ENCODE assay signal across 12 cellular contexts in genomic region chr11:61956191-61957027, GRCh38. TPM values are rescaled to one million over a fixed set of nuclear protein-coding genes. Genes with fewer than 3 reads are reported as not detected.
A peak's percentile ranks its signal among the peaks of the same experiment; 100 is the strongest.
DNase-seq lines count a peak whose midpoint lies in the region; ATAC-seq and TF ChIP-seq lines count a peak whose summit lies in the region.
"Had no signal": no experiment of that assay in that cellular context is flagged by ENCODE, and none has a peak within 500 bp of the region (broad histone marks: within the 10 kb centered on the region; RNA-seq: fewer than 3 reads in every experiment).

No MANE protein-coding gene starts in this region.

- H3K4me2 ChIP-seq in GM23248 (ENCODE audit: unreplicated experiment): peak overlapping the region; percentile 79
- peak overlapping the region; percentile 79 for H3K4me2 ChIP-seq in smooth muscle cell

- H3K4me3 ChIP-seq in GM23248 (peak overlapping the region; percentile 61), smooth muscle cell (no peak overlapping the region), brain microvascular endothelial cell (ENCODE audit: low read depth, low read length) (no peak overlapping the region)

- no peak overlapping the region for H3K27ac ChIP-seq in GM23248
- peak overlapping the region; percentile 86 for H3K27ac ChIP-seq in layer of hippocampus (ENCODE audit: low read depth, low read length)
- no peak overlapping the region for H3K27ac ChIP-seq in smooth muscle cell (ENCODE audit: low read depth)
- H3K27ac ChIP-seq in brain microvascular endothelial cell: no peak overlapping the region

- no peak for TF ChIP-seq CTCF in smooth muscle cell (IDR thresholded peaks at IDR 0.05; ENCODE audit: borderline replicate concordance, insufficient read depth, poor library complexity, severe bottlenecking)
- no peak for TF ChIP-seq CTCF in brain microvascular endothelial cell (IDR thresholded peaks at IDR 0.05; ENCODE audit: low read depth, low read length, missing control alignments)

- in situ Hi-C loops in GM23248 (cut with MboI): no loop called here
- in situ Hi-C loops in brain microvascular endothelial cell (cut with HindIII; ENCODE audit: low pct_ligation_motif_present, low sequenced_read_pairs): no loop called here

- POLR2A ChIA-PET in activated naive CD8-positive, alpha-beta T cell treated with anti-CD3 and anti-CD28 coated beads, Interleukin-2, amount 10 ng/mL, durations not matched to agents 7 days and 5 days (lab: Charles Lee): interaction anchor here (2.1 kb wide), 1 partner anchor 11 kb away, joined by 7 read pairs; the partner anchor contains the start of gene FTH1

- no peaks in the 10 kb centered on the region for H3K9me3 ChIP-seq in GM23248 (ENCODE audit: low read depth)
- H3K9me3 ChIP-seq in smooth muscle cell (replicated peaks; ENCODE audit: low read depth): no peaks in the 10 kb centered on the region

- peaks cover 11% of the 10 kb centered on the region for H3K4me1 ChIP-seq in GM23248 (ENCODE audit: insufficient read depth)
- H3K4me1 ChIP-seq in smooth muscle cell (ENCODE audit: low read depth): peaks cover 7% of the 10 kb centered on the region

- no peaks in the 10 kb centered on the region for H3K9me2 ChIP-seq in GM23248 (ENCODE audit: insufficient read depth)

- H3K9ac ChIP-seq in GM23248: no peak overlapping the region
- H3K9ac ChIP-seq in smooth muscle cell (ENCODE audit: low read depth): no peak overlapping the region

- WGBS in GM23248 (ENCODE audit: low coverage in 1 of 2, low lambda C conversion rate in 2 of 2, missing lambda C conversion rate in 2 of 2), 2 experiments: 91 to 92% methylated on average over 20 to 21 of the region's 21 CpGs
- 92% methylated on average over 21 of the region's 21 CpGs for WGBS in smooth muscle cell (ENCODE audit: low lambda C conversion rate)

- H3K79me2 ChIP-seq in GM23248 (ENCODE audit: insufficient read depth): no peaks in the 10 kb centered on the region
- H3K79me2 ChIP-seq in smooth muscle cell (ENCODE audit: low read depth): no peaks in the 10 kb centered on the region

- ATAC-seq in activated naive CD8-positive, alpha-beta T cell treated with anti-CD3 and anti-CD28 coated beads, Interleukin-2, amount 10 ng/mL, durations not matched to agents 7 days and 5 days (ENCODE audit: low read depth): no peak
- ATAC-seq in GM21619 (IDR thresholded peaks at IDR 0.05; ENCODE audit: unreplicated experiment): no peak
- ATAC-seq: PC-3 had no signal

- H3K36me3 ChIP-seq in GM23248 (ENCODE audit: low read depth) (0 out of 2 replicates have a peak, but pooled peaks cover 4% of the 10 kb centered on the region), smooth muscle cell (ENCODE audit: low read depth) (no peaks in the 10 kb centered on the region), brain microvascular endothelial cell (replicated peaks) (no peaks in the 10 kb centered on the region)

- DNase-seq in GM23248 (no peak), smooth muscle cell (lab: John Stamatoyannopoulos, UW; ENCODE audit: unreplicated experiment) (no peak), hypothalamus (lab: John Stamatoyannopoulos, UW) (no peak), brain microvascular endothelial cell (no peak), Kasumi-1 (lab: John Stamatoyannopoulos, UW) (no peak)
- DNase-seq in activated naive CD8-positive, alpha-beta T cell treated with anti-CD3 and anti-CD28 coated beads, Interleukin-2, amount 10 ng/mL, durations not matched to agents 7 days and 5 days: no peak
- DNase-seq: DND-41, foreskin melanocyte, PC-3 had no signal

- no peaks in the 10 kb centered on the region for H3K36me3 Mint-ChIP-seq in activated naive CD8-positive, alpha-beta T cell treated with anti-CD3 and anti-CD28 coated beads, Interleukin-2, amount 10 ng/mL, durations not matched to agents 7 days and 5 days

- H3K4me3 Mint-ChIP-seq in activated naive CD8-positive, alpha-beta T cell treated with anti-CD3 and anti-CD28 coated beads, Interleukin-2, amount 10 ng/mL, durations not matched to agents 7 days and 5 days: peak overlapping the region; percentile 35
- H3K4me3 Mint-ChIP-seq: stimulated activated naive CD8-positive, alpha-beta T cell treated with anti-CD3 and anti-CD28 coated beads, Interleukin-15, Interleukin-2, amounts not matched to agents 100 ng/mL and 50 ng/mL, for 24 hours had no signal

- H3K27me3 Mint-ChIP-seq in activated naive CD8-positive, alpha-beta T cell treated with anti-CD3 and anti-CD28 coated beads, Interleukin-2, amount 10 ng/mL, durations not matched to agents 7 days and 5 days: peaks cover 10% of the 10 kb centered on the region

- H3F3A ChIP-seq in GM23248 (ENCODE audit: insufficient read depth) (peaks cover 22% of the 10 kb centered on the region), smooth muscle cell (ENCODE audit: low read depth) (peaks cover 14% of the 10 kb centered on the region)

- H3K27ac Mint-ChIP-seq in activated naive CD8-positive, alpha-beta T cell treated with anti-CD3 and anti-CD28 coated beads, Interleukin-2, amount 10 ng/mL, durations not matched to agents 7 days and 5 days: no peak overlapping the region
- H3K27ac Mint-ChIP-seq: stimulated activated naive CD8-positive, alpha-beta T cell treated with anti-CD3 and anti-CD28 coated beads, Interleukin-15, Interleukin-2, amounts not matched to agents 100 ng/mL and 50 ng/mL, for 24 hours had no signal

- H3K27me3 ChIP-seq in GM23248 (replicated peaks; ENCODE audit: insufficient read depth) (no peaks in the 10 kb centered on the region), layer of hippocampus (ENCODE audit: control insufficient read depth, insufficient read depth, low read length) (no peaks in the 10 kb centered on the region), smooth muscle cell (ENCODE audit: low read depth) (no peaks in the 10 kb centered on the region), brain microvascular endothelial cell (replicated peaks) (no peaks in the 10 kb centered on the region)

- H3K4me1 Mint-ChIP-seq in activated naive CD8-positive, alpha-beta T cell treated with anti-CD3 and anti-CD28 coated beads, Interleukin-2, amount 10 ng/mL, durations not matched to agents 7 days and 5 days: no peaks in the 10 kb centered on the region

- no peaks in the 10 kb centered on the region for H3K9me3 Mint-ChIP-seq in activated naive CD8-positive, alpha-beta T cell treated with anti-CD3 and anti-CD28 coated beads, Interleukin-2, amount 10 ng/mL, durations not matched to agents 7 days and 5 days
- H3K9me3 Mint-ChIP-seq: stimulated activated naive CD8-positive, alpha-beta T cell treated with anti-CD3 and anti-CD28 coated beads, Interleukin-15, Interleukin-2, amounts not matched to agents 100 ng/mL and 50 ng/mL, for 24 hours had no signal

- H4K20me1 ChIP-seq in GM23248 (ENCODE audit: insufficient read depth): no peaks in the 10 kb centered on the region
- peaks cover 2% of the 10 kb centered on the region for H4K20me1 ChIP-seq in smooth muscle cell (ENCODE audit: low read depth)

- H2AFZ ChIP-seq in GM23248: no peak overlapping the region
- H2AFZ ChIP-seq in smooth muscle cell (ENCODE audit: low read depth): no peak overlapping the region

RNA-seq across cellular contexts. Expression of gene BEST1, which starts 6.3 kb away (rescaled TPM):
- total RNA-seq in GM23248 (2014; rRNA removed; shearing (Covaris generic)): 4.7 and 5.1 TPM in 2 replicates
- polyA plus RNA-seq in GM23248 (2016; fragmentation: Nextera tagmentation; extraction: Ambion mirVana) (3.1 and 3.9 TPM in 2 replicates), smooth muscle cell (1.6 and 2.8 TPM in 2 replicates)
- under 1 TPM; 0.20 to 0.30 TPM for total RNA-seq in activated naive CD8-positive, alpha-beta T cell treated with anti-CD3 and anti-CD28 coated beads, Interleukin-2, amount 10 ng/mL, durations not matched to agents 7 days and 5 days
- total RNA-seq in smooth muscle cell: 2.4 and 2.6 TPM in 2 replicates

RNA-seq across cellular contexts. Expression of gene FTH1, which starts 11.0 kb away (rescaled TPM):
- 393 and 473 TPM in 2 replicates for total RNA-seq in GM23248 (2014; rRNA removed; shearing (Covaris generic))
- polyA plus RNA-seq in GM23248 (2016; fragmentation: Nextera tagmentation; extraction: Ambion mirVana) (10,305 and 10,611 TPM in 2 replicates), smooth muscle cell (6,048 and 7,176 TPM in 2 replicates)
- 100 to 1,000 TPM; 793 to 808 TPM for total RNA-seq in activated naive CD8-positive, alpha-beta T cell treated with anti-CD3 and anti-CD28 coated beads, Interleukin-2, amount 10 ng/mL, durations not matched to agents 7 days and 5 days
- 903 and 1,173 TPM in 2 replicates for total RNA-seq in smooth muscle cell

RNA-seq across cellular contexts. Expression of gene RAB3IL1, which starts 39.0 kb away (rescaled TPM):
- total RNA-seq in GM23248 (2014; rRNA removed; shearing (Covaris generic)): 6.6 and 7.5 TPM in 2 replicates
- polyA plus RNA-seq in GM23248 (2016; fragmentation: Nextera tagmentation; extraction: Ambion mirVana) (2.8 and 3.3 TPM in 2 replicates), smooth muscle cell (9.8 and 11.6 TPM in 2 replicates)
- total RNA-seq in activated naive CD8-positive, alpha-beta T cell treated with anti-CD3 and anti-CD28 coated beads, Interleukin-2, amount 10 ng/mL, durations not matched to agents 7 days and 5 days: 1 to 10 TPM in 1 of 2 experiments, under 1 TPM in 1; 0.28 to 1.6 TPM
- total RNA-seq in smooth muscle cell: 4.8 and 4.9 TPM in 2 replicates
